Comparison of ENCODE assay signal across 20 cellular contexts in genomic region chr17:34176440-34176839, GRCh38.
DNase-seq lines count a peak whose midpoint lies in the region; ATAC-seq and TF ChIP-seq lines count a peak whose summit lies in the region.
"Had no signal": no experiment of that assay in that cellular context is flagged by ENCODE, and none has a peak within 500 bp of the region (broad histone marks: within the 10 kb centered on the region; RNA-seq: fewer than 3 reads in every experiment).

No MANE protein-coding gene starts in this region.

- CTCF ChIA-PET in IMR-90 (lab: Yijun Ruan, JAX): no interaction called here

- DNase-seq in EH (ENCODE audit: low read depth) (peak; percentile 9), IMR-90 (no peak), activated T-cell treated with anti-CD3 and anti-CD28 coated beads for 4 hours (no peak), NOMO-1 treated with DMSO at 0.1 percent for 48 hours (lab: John Stamatoyannopoulos, UW; ENCODE audit: unreplicated experiment) (no peak)
- DNase-seq in stimulated activated naive CD8-positive, alpha-beta T cell treated with anti-CD3 and anti-CD28 coated beads, Interleukin-15, Interleukin-2, amounts not matched to agents 100 U/mL and 50 U/mL, for 24 hours: no peak
- DNase-seq: Caco-2; CD4-positive, CD25-positive, alpha-beta regulatory T cell; CD8-positive, alpha-beta T cell; DMS153; DND-41; EL; GF-D8; GM23248; H7 had no signal

- no peaks in the 10 kb centered on the region for H3K27me3 ChIP-seq in IMR-90 (ENCODE audit: control insufficient read depth, insufficient read depth, low read length)
- H3K27me3 ChIP-seq: BLaER1 had no signal

- peak overlapping the region; percentile 20 for H3K27ac Mint-ChIP-seq in dendritic cell treated with granulocyte-macrophage colony-stimulating factor and Interleukin-4, amounts not matched to agents 40 ng/mL and 50 ng/mL, for 4 days
- H3K27ac Mint-ChIP-seq: B cell; CD4-positive, CD25-positive, alpha-beta regulatory T cell; CD8-positive, alpha-beta T cell had no signal

- intact Hi-C loops in IMR-90 (cut with micrococcal nuclease): no loop called here
- intact Hi-C loops in dendritic cell treated with granulocyte-macrophage colony-stimulating factor and Interleukin-4, amounts not matched to agents 40 ng/mL and 50 ng/mL, for 4 days (cut with micrococcal nuclease): loop anchor here (10.0 kb wide), 1 partner anchor 338 kb away; no protein-coding TSS in a partner anchor

- H3K27me3 Mint-ChIP-seq in dendritic cell treated with granulocyte-macrophage colony-stimulating factor and Interleukin-4, amounts not matched to agents 40 ng/mL and 50 ng/mL, for 4 days: peaks cover 5% of the 10 kb centered on the region

- no peak overlapping the region for H2AK9ac ChIP-seq in IMR-90 (replicated peaks; ENCODE audit: low read depth, low read length, poor library complexity)

- no peak for ATAC-seq in IMR-90 (ENCODE audit: low read depth)
- ATAC-seq in stimulated activated naive CD8-positive, alpha-beta T cell treated with anti-CD3 and anti-CD28 coated beads, Interleukin-15, Interleukin-2, amounts not matched to agents 100 U/mL and 50 U/mL, for 24 hours: no peak
- ATAC-seq: CD8-positive, alpha-beta T cell; HCT116 had no signal

- 67% methylated on average over 1 of the region's 2 CpGs; no CpG with 5 or more reads in 1 of the 2 experiments for WGBS in IMR-90 (ENCODE audit: extremely low coverage in 2 of 2, insufficient read length in 1 of 2), 2 experiments

- H3K27ac ChIP-seq in IMR-90 (ENCODE audit: insufficient read depth, low read length): 0 out of 2 replicates have a peak overlapping the region, but pooled peaks have one; percentile 95
- H3K27ac ChIP-seq: 22Rv1, BLaER1, C4-2B had no signal

- H3K4me2 ChIP-seq in IMR-90 (ENCODE audit: low read depth, low read length): no peak overlapping the region

- peaks cover 9% of the 10 kb centered on the region for H3K9me3 Mint-ChIP-seq in dendritic cell treated with granulocyte-macrophage colony-stimulating factor and Interleukin-4, amounts not matched to agents 40 ng/mL and 50 ng/mL, for 4 days
- H3K9me3 Mint-ChIP-seq: CD8-positive, alpha-beta T cell had no signal

- H3K4me3 ChIP-seq in IMR-90 (ENCODE audit: insufficient read depth, low read depth, low read length): no peak overlapping the region
- H3K4me3 ChIP-seq: BLaER1, GM23248 had no signal

- no peaks in the 10 kb centered on the region for H3K9me3 ChIP-seq in IMR-90 (ENCODE audit: control insufficient read depth, insufficient read depth, low read length)
- H3K9me3 ChIP-seq: Caco-2 had no signal

- no TSS peak for BruUV-seq in IMR-90 (replicated peaks; lab: Mats Ljungman, UMichigan)

- in situ Hi-C loops in IMR-90 (cut with MboI; ENCODE audit: low sequenced_read_pairs): no loop called here

- H3K9me1 ChIP-seq in IMR-90 (ENCODE audit: insufficient read depth, low read length): peaks cover 15% of the 10 kb centered on the region

- peak overlapping the region; percentile 15; the same call in 1 of the 2 replicates for H4K5ac ChIP-seq in IMR-90 (ENCODE audit: low read depth, low read length)

- peak overlapping the region; percentile 90 for H3K14ac ChIP-seq in IMR-90 (replicated peaks; ENCODE audit: low read depth, low read length)

- H3K4ac ChIP-seq in IMR-90 (ENCODE audit: low read depth, low read length): peak overlapping the region; percentile 86

- POLR2A ChIA-PET in IMR-90 (lab: Charles Lee; ENCODE audit: unreplicated experiment): no interaction called here

- no peak overlapping the region for H3K9ac ChIP-seq in IMR-90 (ENCODE audit: low read depth, low read length)
- H3K9ac ChIP-seq: BLaER1, GM23248 had no signal

- H2AK5ac ChIP-seq in IMR-90 (ENCODE audit: low read depth, low read length): peak overlapping the region; percentile 97

- no peak overlapping the region for H3K4me3 Mint-ChIP-seq in dendritic cell treated with granulocyte-macrophage colony-stimulating factor and Interleukin-4, amounts not matched to agents 40 ng/mL and 50 ng/mL, for 4 days
- H3K4me3 Mint-ChIP-seq: B cell; CD4-positive, CD25-positive, alpha-beta regulatory T cell; CD8-positive, alpha-beta T cell had no signal

- TF ChIP-seq POLR2A in IMR-90 (IDR thresholded peaks at IDR 0.05; ENCODE audit: low read depth, low read length): no peak

- no peak for TF ChIP-seq RAD21 in IMR-90 (IDR thresholded peaks at IDR 0.05; ENCODE audit: low read length)

- TF ChIP-seq CTCF in IMR-90 (conservative IDR thresholded peaks at IDR 0.05; ENCODE audit: low read depth, low read length): no peak

- peaks cover 52% of the 10 kb centered on the region for H3K4me1 Mint-ChIP-seq in dendritic cell treated with granulocyte-macrophage colony-stimulating factor and Interleukin-4, amounts not matched to agents 40 ng/mL and 50 ng/mL, for 4 days (ENCODE audit: low read depth)
- H3K4me1 Mint-ChIP-seq: B cell; CD4-positive, CD25-positive, alpha-beta regulatory T cell had no signal

- no peaks in the 10 kb centered on the region for H3K79me1 ChIP-seq in IMR-90 (ENCODE audit: low read depth in 1 of 2, low read length in 2 of 2)

- peak overlapping the region; percentile 90; the same call in 1 of the 2 replicates for H3K18ac ChIP-seq in IMR-90 (ENCODE audit: low read depth, low read length)

- no peak overlapping the region for H3K56ac ChIP-seq in IMR-90 (ENCODE audit: extremely low read depth, insufficient read depth, low read length)

- H2AFZ ChIP-seq in IMR-90 (replicated peaks; ENCODE audit: low read length, poor library complexity): peak overlapping the region; percentile 51
- H2AFZ ChIP-seq: GM23248 had no signal

- H2BK15ac ChIP-seq in IMR-90 (ENCODE audit: low read depth, low read length): peak overlapping the region; percentile 93; the same call in 2 of the 3 replicates

- H2BK20ac ChIP-seq in IMR-90 (ENCODE audit: low read depth, low read length): peak overlapping the region; percentile 92

- no peaks in the 10 kb centered on the region for H3K36me3 ChIP-seq in IMR-90 (ENCODE audit: control insufficient read depth, insufficient read depth, low read length)
- H3K36me3 ChIP-seq: BLaER1 had no signal

- H3K23ac ChIP-seq in IMR-90 (ENCODE audit: low read depth, low read length): peak overlapping the region; percentile 82; the same call in 1 of the 2 replicates

- peaks cover 21% of the 10 kb centered on the region for H3K4me1 ChIP-seq in IMR-90 (ENCODE audit: control insufficient read depth, insufficient read depth, low read length)
- H3K4me1 ChIP-seq: Caco-2 had no signal

- H2BK120ac ChIP-seq in IMR-90 (ENCODE audit: low read depth, low read length): peak overlapping the region; percentile 91

- peak overlapping the region; percentile 77 for H4K91ac ChIP-seq in IMR-90 (ENCODE audit: insufficient read depth, low read depth, low read length)

- H3K36me3 Mint-ChIP-seq in dendritic cell treated with granulocyte-macrophage colony-stimulating factor and Interleukin-4, amounts not matched to agents 40 ng/mL and 50 ng/mL, for 4 days (ENCODE audit: low read depth): no peaks in the 10 kb centered on the region
- H3K36me3 Mint-ChIP-seq: CD4-positive, CD25-positive, alpha-beta regulatory T cell; CD8-positive, alpha-beta T cell had no signal

- dilution Hi-C loops in IMR-90 (cut with HindIII; ENCODE audit: low sequenced_read_pairs, unreplicated experiment): no loop called here

- no peaks in the 10 kb centered on the region for H4K20me1 ChIP-seq in IMR-90 (ENCODE audit: insufficient read depth, low read length)
- H4K20me1 ChIP-seq: BLaER1 had no signal

- H4K8ac ChIP-seq in IMR-90 (ENCODE audit: low read depth in 2 of 2, low read length in 2 of 2): peak overlapping the region; percentile 29 to 88; a peak in 2 of 4 replicates

- H2BK5ac ChIP-seq in IMR-90 (ENCODE audit: low read depth, low read length, poor library complexity, severe bottlenecking): no peak overlapping the region

TF ChIP-seq in IMR-90, 13 proteins besides CTCF, POLR2A, EP300 and RAD21:
- TF ChIP-seq MAFK (IDR thresholded peaks at IDR 0.05; ENCODE audit: low read depth, low read length) (no peak), BHLHE40 (IDR thresholded peaks at IDR 0.05; ENCODE audit: low read depth, low read length) (no peak), RFX5 (IDR thresholded peaks at IDR 0.05; ENCODE audit: low read depth, low read length) (no peak), SMC3 (IDR thresholded peaks at IDR 0.05; ENCODE audit: low read depth, low read length) (no peak), MXI1 (IDR thresholded peaks at IDR 0.05; ENCODE audit: borderline replicate concordance, low read depth, low read length) (no peak), NFE2L2 (IDR thresholded peaks at IDR 0.05; ENCODE audit: low read depth, low read length) (no peak), CHD1 (IDR thresholded peaks at IDR 0.05; ENCODE audit: low read depth, low read length) (no peak), FOS (IDR thresholded peaks at IDR 0.05; ENCODE audit: low read depth, low read length) (no peak), USF2 (IDR thresholded peaks at IDR 0.05; ENCODE audit: low read depth, low read length) (no peak), MAZ (IDR thresholded peaks at IDR 0.05; ENCODE audit: borderline replicate concordance, low read depth, low read length) (no peak), RCOR1 (IDR thresholded peaks at IDR 0.05; ENCODE audit: insufficient replicate concordance, low read length) (no peak), CEBPB (IDR thresholded peaks at IDR 0.05; ENCODE audit: low read depth, low read length) (no peak), ELK1 (IDR thresholded peaks at IDR 0.05; ENCODE audit: borderline replicate concordance, low read depth, low read length) (no peak)
